Comparison of ENCODE assay signal across 1 cellular context in genomic region chr2:38875576-38876367, GRCh38.
TF ChIP-seq lines count a peak whose summit lies in the region.

Gene DHX57, minus strand, starts transcription at chr2:38875934. Its CDS starts 7,529 bp downstream, at chr2:38868405.
Gene MORN2, plus strand, starts transcription at chr2:38875976.

TF ChIP-seq in K562, 482 proteins besides CTCF, POLR2A, EP300 and RAD21 (continued from another document and continues in another):
- TF ChIP-seq REST (CRISPR knock-in tag; IDR thresholded peaks at IDR 0.05; ENCODE audit: low read depth) (0 out of 2 replicates have a peak, but pooled peaks have one; percentile 70), SNAPC5 (CRISPR knock-in tag; IDR thresholded peaks at IDR 0.05) (no peak), UBTF (IDR thresholded peaks at IDR 0.05; ENCODE audit: borderline replicate concordance in 1 of 2, low read depth in 2 of 2, low read length in 2 of 2) (0 out of 4 replicates have a peak, but pooled peaks of 1 of the 2 experiments have one; percentile 16), RCOR1 (IDR thresholded peaks at IDR 0.05; ENCODE audit: borderline replicate concordance in 1 of 2, low read depth in 2 of 2, low read length in 2 of 2) (no peak; a peak in 1 of 4 replicates), RFX5 (IDR thresholded peaks at IDR 0.05; ENCODE audit: low read depth, low read length) (no peak), KDM2B (CRISPR knock-in tag; IDR thresholded peaks at IDR 0.05) (no peak), ZNF280A (IDR thresholded peaks at IDR 0.05; ENCODE audit: low read depth, partially characterized antibody) (no peak), CC2D1A (IDR thresholded peaks at IDR 0.05) (peak; percentile 10; the same call in 1 of the 2 replicates), ZNF263 (CRISPR knock-in tag; IDR thresholded peaks at IDR 0.05; ENCODE audit: borderline replicate concordance) (no peak; the same call in 1 of the 2 replicates), ZBTB9 (CRISPR knock-in tag; IDR thresholded peaks at IDR 0.05) (no peak; the same call in 1 of the 2 replicates), SUPT5H (IDR thresholded peaks at IDR 0.05) (peak; percentile 76), MAZ (CRISPR knock-in tag; conservative IDR thresholded peaks at IDR 0.05 in 1 of 2, IDR thresholded peaks at IDR 0.05 in 1 of 2) (peak; percentile 29 to 52; a peak in 2 of 4 replicates), DEAF1 (CRISPR knock-in tag; IDR thresholded peaks at IDR 0.05) (no peak), ESRRB (CRISPR knock-in tag; IDR thresholded peaks at IDR 0.05; ENCODE audit: borderline replicate concordance) (no peak), SMARCA5 (IDR thresholded peaks at IDR 0.05) (no peak), ZC3H11A (IDR thresholded peaks at IDR 0.05; ENCODE audit: low read depth, low read length) (no peak), ATF7 (IDR thresholded peaks at IDR 0.05) (peak; percentile 97), PHF20 (IDR thresholded peaks at IDR 0.05; ENCODE audit: partially characterized antibody) (peak; percentile 93), SREBF1 (IDR thresholded peaks at IDR 0.05; ENCODE audit: borderline replicate concordance, low read depth, low read length) (peak; percentile 56; the same call in 1 of the 2 replicates), TBP (optimal IDR thresholded peaks at IDR 0.05; ENCODE audit: low read depth, low read length) (peak; percentile 35), NR1H2 (CRISPR knock-in tag; IDR thresholded peaks at IDR 0.05) (no peak), ETV1 (tag; conservative IDR thresholded peaks at IDR 0.05; ENCODE audit: low read depth) (no peak), TARDBP (IDR thresholded peaks at IDR 0.05) (no peak; the same call in 1 of the 2 replicates), IFI16 (CRISPR knock-in tag; IDR thresholded peaks at IDR 0.05) (no peak), SFPQ (IDR thresholded peaks at IDR 0.05; ENCODE audit: low read depth, low read length) (no peak), HOMEZ (CRISPR knock-in tag; IDR thresholded peaks at IDR 0.05) (no peak), KLF13 (tag; IDR thresholded peaks at IDR 0.05; ENCODE audit: borderline replicate concordance, low read depth) (no peak), ARHGAP35 (IDR thresholded peaks at IDR 0.05; ENCODE audit: partially characterized antibody) (no peak), NKRF (IDR thresholded peaks at IDR 0.05; ENCODE audit: borderline replicate concordance) (peak; percentile 88), TBL1XR1 (IDR thresholded peaks at IDR 0.05; ENCODE audit: low read length in 2 of 2) (no peak), MCM3 (IDR thresholded peaks at IDR 0.05) (no peak), ZBED1 (IDR thresholded peaks at IDR 0.05) (no peak), E2F8 (IDR thresholded peaks at IDR 0.05; ENCODE audit: low read depth, partially characterized antibody) (peak; percentile 36), CBX1 (IDR thresholded peaks at IDR 0.05; ENCODE audit: low read depth) (peak; percentile 70; the same call in 1 of the 2 replicates), ZNF316 (IDR thresholded peaks at IDR 0.05) (no peak), MAFF (IDR thresholded peaks at IDR 0.05; ENCODE audit: low read length) (no peak), LCOR (CRISPR knock-in tag; IDR thresholded peaks at IDR 0.05) (peak; percentile 67; the same call in 1 of the 2 replicates), PHF21A (IDR thresholded peaks at IDR 0.05; ENCODE audit: borderline replicate concordance, low read depth) (peak; percentile 11; the same call in 1 of the 2 replicates), YY1 (IDR thresholded peaks at IDR 0.05; ENCODE audit: borderline replicate concordance in 1 of 3, control insufficient read depth in 1 of 3, extremely low read depth in 1 of 3, insufficient read depth in 3 of 3, insufficient read length in 1 of 3, insufficient replicate concordance in 2 of 3, low read depth in 1 of 3, low read length in 2 of 3) (peak in 1 of 3 experiments; percentile 8), NEUROD1 (IDR thresholded peaks at IDR 0.05; ENCODE audit: borderline replicate concordance, low read depth, low read length, partially characterized antibody) (peak; percentile 43)
